Comparison of ENCODE assay signal across 22 cellular contexts in the genomic region with DNA sequence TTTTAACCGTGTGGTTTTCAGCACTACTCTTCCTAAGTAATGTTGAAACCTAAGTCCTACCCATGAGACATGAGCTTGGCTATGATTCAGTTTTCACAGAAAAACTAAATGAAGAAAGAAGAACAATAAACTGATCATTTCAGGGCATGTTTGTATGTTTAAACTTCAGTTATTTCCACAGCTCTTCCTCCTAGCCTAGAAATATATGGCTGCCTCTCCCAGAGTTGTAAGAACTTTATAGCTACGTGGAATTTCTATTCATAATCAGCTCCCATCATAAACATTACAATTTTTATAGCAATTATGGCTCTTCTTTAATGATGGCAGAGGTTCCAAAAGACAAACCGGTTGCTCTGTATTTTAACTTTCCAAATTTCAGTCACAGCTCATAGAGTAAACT.
DNase-seq lines count a peak whose midpoint lies in the region; ATAC-seq and TF ChIP-seq lines count a peak whose summit lies in the region.
"Had no signal": no experiment of that assay in that cellular context is flagged by ENCODE, and none has a peak within 500 bp of the region (broad histone marks: within the 10 kb centered on the region; RNA-seq: fewer than 3 reads in every experiment).

No MANE protein-coding gene starts in this region.

- H3K9me3 ChIP-seq in adipocyte (ENCODE audit: control insufficient read depth, low read length) = no peaks in the 10 kb centered on the region
- no peaks in the 10 kb centered on the region for H3K9me3 ChIP-seq in colonic mucosa
- H3K9me3 ChIP-seq: A549, HAP-1 had no signal

- TF ChIP-seq CTCF in colonic mucosa (IDR thresholded peaks at IDR 0.05) (no peak), osteocyte (IDR thresholded peaks at IDR 0.05) (no peak)

- H3K27ac Mint-ChIP-seq in osteocyte (ENCODE audit: unreplicated experiment) = peak overlapping the region; percentile 42
- H3K27ac Mint-ChIP-seq: CD4-positive, alpha-beta memory T cell; HFFc6 had no signal

- peaks cover 16% of the 10 kb centered on the region for H3K27me3 ChIP-seq in adipocyte (replicated peaks; ENCODE audit: control insufficient read depth, insufficient read depth, low read length)
- H3K27me3 ChIP-seq in colonic mucosa = no peaks in the 10 kb centered on the region

- no peaks in the 10 kb centered on the region for H3K36me3 Mint-ChIP-seq in osteocyte (ENCODE audit: unreplicated experiment)
- H3K36me3 Mint-ChIP-seq: CD4-positive, alpha-beta memory T cell had no signal

- no peak overlapping the region for H3K9ac ChIP-seq in adipocyte (ENCODE audit: low read length)
- H3K9ac ChIP-seq in colonic mucosa (ENCODE audit: low read depth in 2 of 2, low read length in 2 of 2) = peak overlapping the region in 1 of 2 donors; percentile 13

- H3K27ac ChIP-seq in colonic mucosa = peak overlapping the region; percentile 30
- H3K27ac ChIP-seq: A549 had no signal

- ATAC-seq in left colon = peak; percentile 89
- ATAC-seq: A549 had no signal

- peaks cover 30% of the 10 kb centered on the region for H3K4me1 Mint-ChIP-seq in osteocyte (ENCODE audit: unreplicated experiment)
- H3K4me1 Mint-ChIP-seq: CD4-positive, alpha-beta memory T cell had no signal

- intact Hi-C loops in colonic mucosa (cut with DNase I) = no loop called here
- intact Hi-C loops in left colon (cut with DNase I, micrococcal nuclease) = no loop called here

- H3K9me3 Mint-ChIP-seq in osteocyte (ENCODE audit: unreplicated experiment) = no peaks in the 10 kb centered on the region
- H3K9me3 Mint-ChIP-seq: HFFc6 had no signal

- H3K4me3 ChIP-seq in adipocyte (ENCODE audit: low read length) (no peak overlapping the region), colonic mucosa (no peak overlapping the region)
- H3K4me3 ChIP-seq: A549, HAP-1 had no signal

- H3K4me1 ChIP-seq in adipocyte (ENCODE audit: control insufficient read depth, insufficient read depth, low read length) (peaks cover 3% of the 10 kb centered on the region), colonic mucosa (no peaks in the 10 kb centered on the region)
- H3K4me1 ChIP-seq: A549 had no signal

- no peaks in the 10 kb centered on the region for H3K27me3 Mint-ChIP-seq in osteocyte (ENCODE audit: unreplicated experiment)

- no peak overlapping the region for H3K4me3 Mint-ChIP-seq in osteocyte (ENCODE audit: unreplicated experiment)
- H3K4me3 Mint-ChIP-seq: CD4-positive, alpha-beta memory T cell; HFFc6 had no signal

- no peaks in the 10 kb centered on the region for H3K36me3 ChIP-seq in adipocyte (ENCODE audit: control insufficient read depth, insufficient read depth, low read length, severe bottlenecking)
- no peaks in the 10 kb centered on the region for H3K36me3 ChIP-seq in colonic mucosa
- H3K36me3 ChIP-seq: HAP-1 had no signal

- peak; percentile 19 for DNase-seq in adipocyte (ENCODE audit: low read depth)
- no peak for DNase-seq in colonic mucosa
- no peak for DNase-seq in left colon
- no peak for DNase-seq in osteocyte (ENCODE audit: extremely low spot score, unreplicated experiment)
- no peak for DNase-seq in NK-92 (lab: John Stamatoyannopoulos, UW; ENCODE audit: unreplicated experiment)
- no peak for DNase-seq in cortex of kidney (lab: John Stamatoyannopoulos, UW)
- DNase-seq in NCI-H2171 treated with DMSO at 0.1 percent for 48 hours (lab: John Stamatoyannopoulos, UW) = no peak
- DNase-seq in Ammon's horn (ENCODE audit: low spot score) = no peak
- DNase-seq: 8988T; ACHN; AML-193; C1 segment of cervical spinal cord; Calu3; CD4-positive, alpha-beta memory T cell; COR-L47; DMS53; DMS79 treated with DMSO at 0.1 percent for 48 hours; GF-D8; GOT3; HFFc6 had no signal
